ENCODE assay signal across 1 cellular context in genomic region chr9:69215774-69216482, GRCh38.
TF ChIP-seq lines count a peak whose summit lies in the region.

No MANE protein-coding gene starts in this region.

TF ChIP-seq in K562, 482 proteins besides CTCF, POLR2A, EP300 and RAD21 (continued from another document and continues in another):
- TF ChIP-seq PBX2 (CRISPR knock-in tag; IDR thresholded peaks at IDR 0.05; ENCODE audit: low read depth) (no peak), PBX2 (tag; conservative IDR thresholded peaks at IDR 0.05; ENCODE audit: low read depth) (peak; percentile 90), MLX (CRISPR knock-in tag; conservative IDR thresholded peaks at IDR 0.05) (no peak), HDAC8 (tag; IDR thresholded peaks at IDR 0.05) (0 out of 2 replicates have a peak, but pooled peaks have one; percentile 33), DMBX1 (CRISPR knock-in tag; IDR thresholded peaks at IDR 0.05; ENCODE audit: borderline replicate concordance) (peak; percentile 74), SRSF7 (optimal IDR thresholded peaks at IDR 0.05; ENCODE audit: low read depth, low read length) (no peak), RBM34 (IDR thresholded peaks at IDR 0.05; ENCODE audit: borderline replicate concordance, insufficient read depth, low read length) (no peak), KHSRP (IDR thresholded peaks at IDR 0.05) (0 out of 2 replicates have a peak, but pooled peaks have one; percentile 54), GTF2F1 (IDR thresholded peaks at IDR 0.05; ENCODE audit: low read depth, low read length) (no peak), GABPA (tag; conservative IDR thresholded peaks at IDR 0.05; ENCODE audit: low read depth) (no peak), DDX20 (tag; IDR thresholded peaks at IDR 0.05; ENCODE audit: low read depth) (no peak), ZNF253 (CRISPR knock-in tag; conservative IDR thresholded peaks at IDR 0.05) (no peak), TAF7 (tag; IDR thresholded peaks at IDR 0.05) (no peak), UBTF (IDR thresholded peaks at IDR 0.05; ENCODE audit: borderline replicate concordance in 1 of 2, low read depth in 2 of 2, low read length in 2 of 2) (no peak), TRIM24 (IDR thresholded peaks at IDR 0.05) (peak; percentile 97), ZNF121 (CRISPR knock-in tag; conservative IDR thresholded peaks at IDR 0.05) (no peak), BRCA1 (IDR thresholded peaks at IDR 0.05) (no peak), BRCA1 (CRISPR knock-in tag; IDR thresholded peaks at IDR 0.05) (no peak), NR0B1 (IDR thresholded peaks at IDR 0.05; ENCODE audit: partially characterized antibody) (no peak), HMG20A (CRISPR knock-in tag; conservative IDR thresholded peaks at IDR 0.05) (no peak), ZC3H4 (CRISPR knock-in tag; IDR thresholded peaks at IDR 0.05; ENCODE audit: borderline replicate concordance) (no peak), ETV1 (tag; conservative IDR thresholded peaks at IDR 0.05; ENCODE audit: low read depth) (peak; percentile 68; the same call in 1 of the 2 replicates), ZBTB5 (IDR thresholded peaks at IDR 0.05) (no peak), ZNF407 (IDR thresholded peaks at IDR 0.05; ENCODE audit: low read depth) (no peak), ZNF134 (CRISPR knock-in tag; conservative IDR thresholded peaks at IDR 0.05) (0 out of 2 replicates have a peak, but pooled peaks have one; percentile 12), CBFA2T2 (conservative IDR thresholded peaks at IDR 0.05) (peak; percentile 99), ZNF699 (CRISPR knock-in tag; IDR thresholded peaks at IDR 0.05; ENCODE audit: insufficient replicate concordance) (no peak), LEF1 (IDR thresholded peaks at IDR 0.05) (peak; percentile 97), SLC30A9 (CRISPR knock-in tag; IDR thresholded peaks at IDR 0.05) (no peak), SFPQ (IDR thresholded peaks at IDR 0.05; ENCODE audit: low read depth, low read length) (no peak), JUNB (CRISPR knock-in tag; conservative IDR thresholded peaks at IDR 0.05) (no peak), ZNF780A (CRISPR knock-in tag; IDR thresholded peaks at IDR 0.05) (no peak), LARP7 (IDR thresholded peaks at IDR 0.05) (no peak), ZNF740 (CRISPR knock-in tag; IDR thresholded peaks at IDR 0.05) (no peak), ZNF740 (tag; IDR thresholded peaks at IDR 0.05) (no peak), ZNF239 (CRISPR knock-in tag; IDR thresholded peaks at IDR 0.05) (no peak), HNRNPH1 (optimal IDR thresholded peaks at IDR 0.05; ENCODE audit: low read depth, low read length) (no peak), CGGBP1 (CRISPR knock-in tag; IDR thresholded peaks at IDR 0.05) (no peak), PHB2 (IDR thresholded peaks at IDR 0.05; ENCODE audit: low read depth) (peak; percentile 91), IRF9 (tag; IDR thresholded peaks at IDR 0.05) (no peak)
